Comparison of ENCODE assay signal across 17 cellular contexts in the genomic region with DNA sequence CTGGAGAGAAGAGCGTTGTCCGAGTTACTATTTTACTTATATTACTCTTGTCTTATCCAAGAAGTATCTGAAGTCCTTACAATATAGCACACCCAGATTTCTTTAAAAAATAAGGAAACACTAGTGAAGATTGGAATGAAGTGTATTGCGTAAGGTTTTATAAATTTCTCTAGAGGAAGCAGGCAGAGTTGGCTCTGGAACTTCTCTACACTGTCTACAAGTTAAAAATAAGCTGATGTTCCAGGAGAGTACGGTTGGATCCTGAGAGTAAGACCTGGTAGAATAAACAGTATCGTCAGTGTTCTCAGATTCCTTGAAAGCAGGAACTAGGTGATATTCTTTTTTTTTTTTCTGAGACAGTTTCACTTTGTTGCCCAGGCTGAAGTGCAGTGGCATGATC.
DNase-seq lines count a peak whose midpoint lies in the region; ATAC-seq and TF ChIP-seq lines count a peak whose summit lies in the region.
"Had no signal": no experiment of that assay in that cellular context is flagged by ENCODE, and none has a peak within 500 bp of the region (broad histone marks: within the 10 kb centered on the region; RNA-seq: fewer than 3 reads in every experiment).

No MANE protein-coding gene starts in this region.

- WGBS in right cardiac atrium: 68% methylated on average over 5 of the region's 5 CpGs

- H3K9me3 ChIP-seq in right cardiac atrium (ENCODE audit: control insufficient read depth, low read length): no peaks in the 10 kb centered on the region

- no peak for TF ChIP-seq CTCF in cardiac fibroblast (IDR thresholded peaks at IDR 0.05; ENCODE audit: low read depth, low read length)

- no peaks in the 10 kb centered on the region for H3K27me3 Mint-ChIP-seq in activated T-cell treated with anti-CD3 and anti-CD28 coated beads, Interleukin-2, amount 50 U/mL, for 72 hours (ENCODE audit: low read depth)
- H3K27me3 Mint-ChIP-seq: stimulated activated memory B cell treated with anti-CD40 and anti-IgM and Interleukin-4, amounts not matched to agents 10 μg/mL and 1 μg/mL and 100 μg/mL, for 72 hours had no signal

- DNase-seq in EH (ENCODE audit: low read depth): peak; percentile 50
- DNase-seq in cardiac fibroblast (ENCODE audit: low read depth in 2 of 2): peak; percentile 56 to 74
- no peak for DNase-seq in right cardiac atrium
- peak; percentile 88 for DNase-seq in renal cortical epithelial cell (ENCODE audit: low read depth)
- DNase-seq in activated T-cell treated with anti-CD3 and anti-CD28 coated beads, Interleukin-2, amount 50 U/mL, for 72 hours: no peak
- no peak for DNase-seq in DMS153 treated with DMSO at 0.1 percent for 48 hours (lab: John Stamatoyannopoulos, UW; ENCODE audit: unreplicated experiment)
- DNase-seq: activated CD4-positive, alpha-beta T cell treated with anti-CD3 and anti-CD28 coated beads, Interleukin-2, amount 50 U/mL, for 48 hours; activated naive CD4-positive, alpha-beta T cell treated with anti-CD3 and anti-CD28 coated beads for 36 hours; foreskin keratinocyte; H9; NCI-H510A; occipital lobe; stimulated activated CD4-positive, alpha-beta T cell treated with anti-CD3 and anti-CD28 coated beads, Interleukin-2, amount 100 ng/mL, for 48 hours had no signal

- H3K4me3 Mint-ChIP-seq in activated T-cell treated with anti-CD3 and anti-CD28 coated beads, Interleukin-2, amount 50 U/mL, for 72 hours: no peak overlapping the region
- H3K4me3 Mint-ChIP-seq: activated naive CD4-positive, alpha-beta T cell treated with anti-CD3 and anti-CD28 coated beads for 36 hours; CD14-positive monocyte; H9; stimulated activated memory B cell treated with anti-CD40 and anti-IgM and Interleukin-4, amounts not matched to agents 10 μg/mL and 1 μg/mL and 100 μg/mL, for 72 hours had no signal

- no peaks in the 10 kb centered on the region for H3K27me3 ChIP-seq in right cardiac atrium (ENCODE audit: control insufficient read depth, insufficient read depth)
- H3K27me3 ChIP-seq: foreskin keratinocyte had no signal

- no peak overlapping the region for H3K27ac Mint-ChIP-seq in activated T-cell treated with anti-CD3 and anti-CD28 coated beads, Interleukin-2, amount 50 U/mL, for 72 hours
- H3K27ac Mint-ChIP-seq: activated naive CD4-positive, alpha-beta T cell treated with anti-CD3 and anti-CD28 coated beads for 36 hours; stimulated activated memory B cell treated with anti-CD40 and anti-IgM and Interleukin-4, amounts not matched to agents 10 μg/mL and 1 μg/mL and 100 μg/mL, for 72 hours had no signal

- no peak overlapping the region for H3K4me3 ChIP-seq in cardiac fibroblast (replicated peaks in 1 of 2; ENCODE audit: low read depth in 2 of 2, low read length in 2 of 2)
- no peak overlapping the region for H3K4me3 ChIP-seq in right cardiac atrium (ENCODE audit: low read length)

- ATAC-seq in right cardiac atrium: peak; percentile 44 to 80
- ATAC-seq in activated T-cell treated with anti-CD3 and anti-CD28 coated beads, Interleukin-2, amount 50 U/mL, for 72 hours (replicated peaks in 1 of 2): no peak
- no peak for ATAC-seq in GM19455 (IDR thresholded peaks at IDR 0.05; ENCODE audit: unreplicated experiment)
- no peak for ATAC-seq in GM18520 (IDR thresholded peaks at IDR 0.05; ENCODE audit: unreplicated experiment)
- ATAC-seq: foreskin keratinocyte; stimulated activated memory B cell treated with anti-CD40 and anti-IgM and Interleukin-4, amounts not matched to agents 10 μg/mL and 1 μg/mL and 100 μg/mL, for 72 hours had no signal

- no peaks in the 10 kb centered on the region for H3K9me3 Mint-ChIP-seq in activated T-cell treated with anti-CD3 and anti-CD28 coated beads, Interleukin-2, amount 50 U/mL, for 72 hours
- H3K9me3 Mint-ChIP-seq: activated naive CD4-positive, alpha-beta T cell treated with anti-CD3 and anti-CD28 coated beads for 36 hours; CD14-positive monocyte; H9; stimulated activated memory B cell treated with anti-CD40 and anti-IgM and Interleukin-4, amounts not matched to agents 10 μg/mL and 1 μg/mL and 100 μg/mL, for 72 hours had no signal

- H3K27ac ChIP-seq in right cardiac atrium (ENCODE audit: low read length): no peak overlapping the region
- H3K27ac ChIP-seq: foreskin keratinocyte had no signal

- no peaks in the 10 kb centered on the region for H3K4me1 Mint-ChIP-seq in activated T-cell treated with anti-CD3 and anti-CD28 coated beads, Interleukin-2, amount 50 U/mL, for 72 hours (ENCODE audit: low read depth)
- H3K4me1 Mint-ChIP-seq: H9; stimulated activated memory B cell treated with anti-CD40 and anti-IgM and Interleukin-4, amounts not matched to agents 10 μg/mL and 1 μg/mL and 100 μg/mL, for 72 hours had no signal

- intact Hi-C loops in right cardiac atrium (cut with DNase I): no loop called here

- peaks cover 6% of the 10 kb centered on the region for H3K4me1 ChIP-seq in right cardiac atrium (ENCODE audit: control insufficient read depth, insufficient read depth, low read length)

- H3K36me3 Mint-ChIP-seq in activated T-cell treated with anti-CD3 and anti-CD28 coated beads, Interleukin-2, amount 50 U/mL, for 72 hours (ENCODE audit: insufficient read depth in 2 of 2): peaks cover 0 to 3% of the 10 kb centered on the region in 2 donors

Comparison
In these comparisons a context has a peak if more than half of its experiments do, and no peak if none do; other contexts are left out.
1. DNase-seq: peak in EH (single experiment), cardiac fibroblast (2 of 2) and renal cortical epithelial cell (single experiment); none in right cardiac atrium (0 of 3), activated T-cell treated with anti-CD3 and anti-CD28 coated beads, Interleukin-2, amount 50 U/mL, for 72 hours (0 of 2) and DMS153 treated with DMSO at 0.1 percent for 48 hours (single experiment).
2. ATAC-seq: peak in right cardiac atrium (2 of 2); none in activated T-cell treated with anti-CD3 and anti-CD28 coated beads, Interleukin-2, amount 50 U/mL, for 72 hours (0 of 2), GM19455 (single experiment) and GM18520 (single experiment).